In genomic region chr3:183122257-183122932, GRCh38 we compare ENCODE assay signal across 8 cellular contexts. TPM values are rescaled to one million over a fixed set of nuclear protein-coding genes. Genes with fewer than 3 reads are reported as not detected.
DNase-seq lines count a peak whose midpoint lies in the region; ATAC-seq, FAIRE-seq and TF ChIP-seq lines count a peak whose summit lies in the region.

No MANE protein-coding gene starts in this region.

- H3K27me3 ChIP-seq in CD4-positive, alpha-beta T cell (ENCODE audit: control insufficient read depth, insufficient read depth, low read length): no peaks in the 10 kb centered on the region
- H3K27me3 ChIP-seq in GM12878 (replicated peaks in 1 of 2; ENCODE audit: control insufficient read depth in 2 of 2, insufficient read depth in 2 of 2, low read length in 1 of 2) (no peaks in the 10 kb centered on the region), keratinocyte (ENCODE audit: control insufficient read depth, extremely low read depth, insufficient read depth, low read length) (no peaks in the 10 kb centered on the region), transverse colon (peaks cover 7% of the 10 kb centered on the region)

- H3K36me3 Mint-ChIP-seq in CD4-positive, alpha-beta T cell (ENCODE audit: low read depth): no peaks in the 10 kb centered on the region

- DNase-seq in CD4-positive, alpha-beta T cell: no peak
- peak; percentile 67 for DNase-seq in NCI-H2196 (lab: John Stamatoyannopoulos, UW; ENCODE audit: unreplicated experiment)
- no peak for DNase-seq in GM12878 (ENCODE audit: low read depth, low spot score)
- peak; percentile 13 for DNase-seq in keratinocyte (ENCODE audit: low read depth, low spot score)
- no peak for DNase-seq in transverse colon

- SMC1A ChIA-PET in GM12878 (lab: Charles Lee; ENCODE audit: uncharacterized antibody, unreplicated experiment): interaction anchor here (0.7 to 7.3 kb wide), 30 partner anchors 11 to 760 kb away, joined by 3 to 187 read pairs (median 5); partner anchors contain the start of gene LAMP3

- H3K9me3 Mint-ChIP-seq in CD4-positive, alpha-beta T cell: no peaks in the 10 kb centered on the region

- no peak overlapping the region for H3K27ac ChIP-seq in CD4-positive, alpha-beta T cell (ENCODE audit: low read depth, low read length)
- no peak overlapping the region for H3K27ac ChIP-seq in GM12878 (ENCODE audit: control insufficient read depth, insufficient read depth)
- H3K27ac ChIP-seq in keratinocyte (ENCODE audit: control insufficient read depth, insufficient read depth, low read length): no peak overlapping the region
- H3K27ac ChIP-seq in transverse colon: no peak overlapping the region

- no peak overlapping the region for H2AFZ ChIP-seq in GM12878 (ENCODE audit: control insufficient read depth, low read depth, low read length)
- no peak overlapping the region for H2AFZ ChIP-seq in keratinocyte (ENCODE audit: control insufficient read depth, low read length)

- peak; percentile 92 for TF ChIP-seq CTCF in CD4-positive, alpha-beta T cell (IDR thresholded peaks at IDR 0.05)
- peak; percentile 61 to 75 (median 73) for TF ChIP-seq CTCF in GM12878 (IDR thresholded peaks at IDR 0.05 in 2 of 3, conservative IDR thresholded peaks at IDR 0.05 in 1 of 3; ENCODE audit: control insufficient read depth in 2 of 3, extremely low read depth in 1 of 3, insufficient read depth in 1 of 3, low read depth in 3 of 3, low read length in 3 of 3)
- peak in 2 of 3 experiments; percentile 68 to 71 for TF ChIP-seq CTCF in keratinocyte (optimal IDR thresholded peaks at IDR 0.05 in 1 of 3, IDR thresholded peaks at IDR 0.05 in 1 of 3, conservative IDR thresholded peaks at IDR 0.05 in 1 of 3; ENCODE audit: extremely low read depth in 1 of 3, insufficient read depth in 2 of 3, low read length in 3 of 3)
- TF ChIP-seq CTCF in transverse colon (IDR thresholded peaks at IDR 0.05): peak; percentile 83 to 87 (median 84)

- no peak overlapping the region for H3K27ac Mint-ChIP-seq in CD4-positive, alpha-beta T cell

- TF ChIP-seq POLR2A in GM12878 (IDR thresholded peaks at IDR 0.05; ENCODE audit: low read depth, low read length): no peak
- no peak for TF ChIP-seq POLR2A in transverse colon (IDR thresholded peaks at IDR 0.05)

- CTCF ChIA-PET in CD4-positive, alpha-beta T cell (lab: Charles Lee): interaction anchor here (0.8 to 4.7 kb wide), 7 partner anchors 56 to 645 kb away, joined by 3 to 30 read pairs (median 5); no protein-coding TSS in a partner anchor
- CTCF ChIA-PET in GM12878 (lab: Yijun Ruan, JAX): interaction anchor here (0.6 to 8.8 kb wide), 44 partner anchors 9 to 408 kb away, joined by 3 to 229 read pairs (median 4); partner anchors contain the start of gene LAMP3

- POLR2A ChIA-PET in CD4-positive, alpha-beta T cell (lab: Charles Lee): no interaction called here
- POLR2A ChIA-PET in GM12878 (lab: Charles Lee): interaction anchor here (1.0 kb wide), 1 partner anchor 262 kb away, joined by 3 read pairs; no protein-coding TSS in a partner anchor

- RAD21 ChIA-PET in GM12878 (lab: Charles Lee; ENCODE audit: unreplicated experiment): interaction anchor here (0.8 to 5.6 kb wide), 20 partner anchors 9 to 762 kb away, joined by 3 to 136 read pairs (median 4); partner anchors contain the start of genes LAMP3, MCCC1 and PARL

- no peaks in the 10 kb centered on the region for H3K9me3 ChIP-seq in CD4-positive, alpha-beta T cell (ENCODE audit: control insufficient read depth, low read length)
- H3K9me3 ChIP-seq in GM12878 (replicated peaks; ENCODE audit: control insufficient read depth, insufficient read depth, low read length) (no peaks in the 10 kb centered on the region), keratinocyte (ENCODE audit: control insufficient read depth, low read depth, low read length) (no peaks in the 10 kb centered on the region), transverse colon (no peaks in the 10 kb centered on the region)

- H3K9me1 ChIP-seq in keratinocyte (ENCODE audit: control insufficient read depth, extremely low read depth, insufficient read depth, low read length): no peaks in the 10 kb centered on the region

- H4K20me1 ChIP-seq in GM12878 (ENCODE audit: control insufficient read depth, insufficient read depth) (no peaks in the 10 kb centered on the region), keratinocyte (ENCODE audit: control insufficient read depth, extremely low read depth, insufficient read depth, low read length) (no peaks in the 10 kb centered on the region)

- dilution Hi-C loops in keratinocyte (cut with MboI; ENCODE audit: extremely low pct_ligation_motif_present, low sequenced_read_pairs): no loop called here

- H3K4me3 Mint-ChIP-seq in CD4-positive, alpha-beta T cell: no peak overlapping the region

- TF ChIP-seq EP300 in GM12878 (IDR thresholded peaks at IDR 0.05; ENCODE audit: borderline replicate concordance in 1 of 2, control insufficient read depth in 1 of 2, low read depth in 2 of 2, low read length in 2 of 2) (no peak), transverse colon (IDR thresholded peaks at IDR 0.05; ENCODE audit: low read depth) (no peak)

- 8% methylated on average over 2 of the region's 2 CpGs for WGBS in GM12878 (ENCODE audit: insufficient coverage, insufficient replicate concordance, low lambda C conversion rate, missing lambda C conversion rate)
- WGBS in transverse colon (ENCODE audit: low coverage in 1 of 2), 2 donors: 18 to 22% methylated on average over 2 of the region's 2 CpGs

- FAIRE-seq in GM12878 (lab: Jason Lieb, UNC) (peak; percentile 98), keratinocyte (lab: Jason Lieb, UNC) (peak; percentile 32)

- peaks cover 4% of the 10 kb centered on the region for H3K27me3 Mint-ChIP-seq in CD4-positive, alpha-beta T cell

- H3K4me1 ChIP-seq in GM12878 (ENCODE audit: control insufficient read depth, insufficient read depth, low read length) (no peaks in the 10 kb centered on the region), keratinocyte (ENCODE audit: control insufficient read depth, extremely low read depth, insufficient read depth, low read length) (no peaks in the 10 kb centered on the region), transverse colon (peaks cover 0 to 7% (median 0%) of the 10 kb centered on the region in 4 donors)

- no peaks in the 10 kb centered on the region for H3K4me1 Mint-ChIP-seq in CD4-positive, alpha-beta T cell (ENCODE audit: low read depth)

- peak; percentile 73 for ATAC-seq in CD4-positive, alpha-beta T cell (ENCODE audit: poor library complexity)
- ATAC-seq in GM21447 (IDR thresholded peaks at IDR 0.05; ENCODE audit: unreplicated experiment) (peak; percentile 51), GM12878 (peak; percentile 68), HG03571 (IDR thresholded peaks at IDR 0.05; ENCODE audit: unreplicated experiment) (no peak), HG03039 (IDR thresholded peaks at IDR 0.05; ENCODE audit: unreplicated experiment) (no peak)

- intact Hi-C loops in CD4-positive, alpha-beta T cell (cut with DNase I, micrococcal nuclease): loop anchor here (1.0 to 10.0 kb wide), 6 partner anchors 62 to 645 kb away; no protein-coding TSS in a partner anchor
- intact Hi-C loops in GM12878 (cut with micrococcal nuclease; ENCODE audit: unreplicated experiment): loop anchor here (1.0 to 10.0 kb wide), 6 partner anchors 57 to 642 kb away; no protein-coding TSS in a partner anchor
- intact Hi-C loops in transverse colon (cut with DNase I; ENCODE audit: low total_unique reads): loop anchor here (5.0 kb wide), 1 partner anchor 260 kb away; no protein-coding TSS in a partner anchor

- H3K79me2 ChIP-seq in GM12878 (ENCODE audit: control insufficient read depth, insufficient read depth, low read length) (no peaks in the 10 kb centered on the region), keratinocyte (ENCODE audit: control insufficient read depth, insufficient read depth, low read length) (no peaks in the 10 kb centered on the region)

- no peak overlapping the region for H3K9ac ChIP-seq in GM12878 (ENCODE audit: control insufficient read depth, insufficient read depth, low read length)
- H3K9ac ChIP-seq in keratinocyte (ENCODE audit: control insufficient read depth, extremely low read depth, insufficient read depth, low read length): no peak overlapping the region

- TSS peak; percentile 76 for BruUV-seq in GM12878 (replicated peaks; lab: Mats Ljungman, UMichigan)

- in situ Hi-C loops in GM12878 (cut with MboI) (loop anchor here (5.0 kb wide), 1 partner anchor 265 kb away; no protein-coding TSS in a partner anchor), transverse colon (cut with MboI; ENCODE audit: low pct_ligation_motif_present in 1 of 4, low pct_unique_long_range_greater_than_20kb in 1 of 4, low sequenced_read_pairs in 3 of 4) (loop anchor here (5.0 to 10.0 kb wide), 4 partner anchors 62 to 270 kb away; no protein-coding TSS in a partner anchor)

- TF ChIP-seq RAD21 in GM12878 (IDR thresholded peaks at IDR 0.05; ENCODE audit: insufficient read depth, low read depth, low read length): peak; percentile 93

- H3K36me3 ChIP-seq in GM12878 (ENCODE audit: control insufficient read depth in 2 of 2, insufficient read depth in 2 of 2, low read length in 1 of 2): peaks cover 0 to 7% of the 10 kb centered on the region in 2 experiments; a peak in 1 of 4 replicates
- no peaks in the 10 kb centered on the region for H3K36me3 ChIP-seq in keratinocyte (ENCODE audit: control insufficient read depth in 2 of 2, extremely low read depth in 1 of 2, insufficient read depth in 2 of 2, low read length in 2 of 2)
- H3K36me3 ChIP-seq in transverse colon: no peaks in the 10 kb centered on the region

- H3K4me2 ChIP-seq in GM12878 (ENCODE audit: control insufficient read depth, insufficient read depth): no peak overlapping the region
- no peak overlapping the region for H3K4me2 ChIP-seq in keratinocyte (ENCODE audit: control insufficient read depth, extremely low read depth, insufficient read depth, low read depth, low read length)

- H3K4me3 ChIP-seq in GM12878 (no peak overlapping the region), keratinocyte (ENCODE audit: control insufficient read depth in 2 of 3, extremely low read depth in 1 of 3, insufficient read depth in 2 of 3, low read depth in 1 of 3, low read length in 3 of 3) (no peak overlapping the region), transverse colon (no peak overlapping the region)

RNA-seq across cellular contexts. Expression of gene MCCC1, which starts 23.1 kb away (rescaled TPM):
- total RNA-seq in CD4-positive, alpha-beta T cell: 10 to 100 TPM; 16.4 to 16.7 TPM
- 94.9 and 97.3 TPM in 2 replicates for total RNA-seq in GM12878 (2013; cell fraction: nucleolus; rRNA removed)
- 43.9 and 47.7 TPM in 2 replicates for total RNA-seq in GM12878 (2014; rRNA removed)
- total RNA-seq in GM12878 (2014; rRNA removed; fragmentation: Illumina TruSeq; extraction: Trizol): 52.1 and 52.8 TPM in 2 replicates
- 40.0 and 41.9 TPM in 2 replicates for total RNA-seq in GM12878 (2021)
- 32.9 TPM for polyA plus RNA-seq in GM12878 (2011; ENCODE audit: low read depth)
- polyA plus RNA-seq in GM12878 (2011; rRNA removed): 62.6 and 68.3 TPM in 2 replicates
- polyA plus RNA-seq in GM12878 (2011; cell fraction: cytosol; rRNA removed): 42.3 and 43.2 TPM in 2 replicates
- 66.7 and 76.5 TPM in 2 replicates for polyA plus RNA-seq in GM12878 (2011; cell fraction: nucleus; rRNA removed)
- polyA plus RNA-seq in GM12878 (2012): 35.5 and 38.9 TPM in 2 replicates
- 46.3 and 52.3 TPM in 2 replicates for polyA plus RNA-seq in GM12878 (2014; fragmentation: Illumina TruSeq; extraction: Trizol)
- polyA plus RNA-seq in GM12878 (2014; fragmentation: Nextera tagmentation; extraction: Ambion mirVana): 10 to 100 TPM; 35.0 to 38.7 TPM
- polyA plus RNA-seq in GM12878 (2014; rRNA removed): 39.8 and 41.3 TPM in 2 replicates
- 10 to 100 TPM; 61.8 to 71.7 TPM for polyA plus RNA-seq in GM12878 (2016; fragmentation: Nextera tagmentation; extraction: Ambion mirVana)
- polyA minus RNA-seq in GM12878 (2011; rRNA and poly(A)+ RNA removed): 61.5 and 63.8 TPM in 2 replicates
- polyA minus RNA-seq in GM12878 (2011; cell fraction: cytosol; rRNA and poly(A)+ RNA removed): 22.0 and 33.5 TPM in 2 replicates
- 49.7 and 64.7 TPM in 2 replicates for polyA minus RNA-seq in GM12878 (2011; cell fraction: nucleus; rRNA and poly(A)+ RNA removed)
- polyA plus RNA-seq in keratinocyte: 10.1 to 11.7 TPM (median 10.6 TPM) in 3 replicates
- 28.5 TPM for polyA plus RNA-seq in keratinocyte (2011; ENCODE audit: low read depth)
- polyA plus RNA-seq in keratinocyte (2011; cell fraction: cytosol; rRNA removed): 6.5 and 8.6 TPM in 2 replicates
- polyA plus RNA-seq in keratinocyte (2011; cell fraction: nucleus; rRNA removed): 15.6 and 16.1 TPM in 2 replicates
- polyA plus RNA-seq in keratinocyte (2012; ENCODE audit: low replicate concordance): 9.6 and 13.1 TPM in 2 replicates
- polyA minus RNA-seq in keratinocyte: 7.5 to 13.1 TPM (median 11.0 TPM) in 3 replicates
- 7.7 TPM for polyA minus RNA-seq in keratinocyte (2011; cell fraction: cytosol; rRNA and poly(A)+ RNA removed)
- polyA minus RNA-seq in keratinocyte (2011; cell fraction: nucleus; rRNA and poly(A)+ RNA removed): 9.9 and 15.4 TPM in 2 replicates
- total RNA-seq in transverse colon: 10 to 100 TPM in 3 of 4 donors, 1 to 10 TPM in 1; 1.5 to 64.3 (median 19.9) TPM

RNA-seq across cellular contexts. Expression of gene LAMP3, which starts 40.1 kb away (rescaled TPM):
- 1 to 10 TPM; 1.9 to 3.4 TPM for total RNA-seq in CD4-positive, alpha-beta T cell
- total RNA-seq in GM12878 (2013; cell fraction: nucleolus; rRNA removed): 103 and 118 TPM in 2 replicates
- total RNA-seq in GM12878 (2014; rRNA removed) (17.7 and 20.3 TPM in 2 replicates), GM12878 (2014; rRNA removed; fragmentation: Illumina TruSeq; extraction: Trizol) (21.2 TPM in 2 replicates), GM12878 (2021) (18.3 and 18.9 TPM in 2 replicates), transverse colon (1 to 10 TPM in 1 of 4 donors, not detected in 3; 1.1 TPM)
- polyA plus RNA-seq in GM12878 (2011; ENCODE audit: low read depth): 28.4 TPM
- polyA plus RNA-seq in GM12878 (2011; rRNA removed) (49.2 and 63.4 TPM in 2 replicates), GM12878 (2014; fragmentation: Illumina TruSeq; extraction: Trizol) (32.9 and 35.8 TPM in 2 replicates), GM12878 (2014; fragmentation: Nextera tagmentation; extraction: Ambion mirVana) (10 to 100 TPM in 1 of 2 experiments, 1 to 10 TPM in 1; 9.4 to 23.5 TPM), GM12878 (2014; rRNA removed) (13.1 and 16.3 TPM in 2 replicates), GM12878 (2016; fragmentation: Nextera tagmentation; extraction: Ambion mirVana) (10 to 100 TPM; 24.0 to 24.2 TPM), keratinocyte (1.1 to 3.2 TPM (median 2.1 TPM) in 3 replicates)
- polyA plus RNA-seq in GM12878 (2011; cell fraction: cytosol; rRNA removed): 36.9 and 38.4 TPM in 2 replicates
- 27.5 and 31.6 TPM in 2 replicates for polyA plus RNA-seq in GM12878 (2011; cell fraction: nucleus; rRNA removed)
- 40.3 and 54.6 TPM in 2 replicates for polyA plus RNA-seq in GM12878 (2012)
- polyA minus RNA-seq in GM12878 (2011; rRNA and poly(A)+ RNA removed): 30.1 and 32.0 TPM in 2 replicates
- polyA minus RNA-seq in GM12878 (2011; cell fraction: cytosol; rRNA and poly(A)+ RNA removed): 16.3 and 19.1 TPM in 2 replicates
- polyA minus RNA-seq in GM12878 (2011; cell fraction: nucleus; rRNA and poly(A)+ RNA removed): 6.9 and 11.8 TPM in 2 replicates
- 1.5 TPM for polyA plus RNA-seq in keratinocyte (2011; ENCODE audit: low read depth)
- 0.71 and 1.4 TPM in 2 replicates for polyA plus RNA-seq in keratinocyte (2011; cell fraction: cytosol; rRNA removed)
- polyA plus RNA-seq in keratinocyte (2011; cell fraction: nucleus; rRNA removed): 2.6 and 2.7 TPM in 2 replicates
- polyA plus RNA-seq in keratinocyte (2012; ENCODE audit: low replicate concordance): 1.9 and 2.3 TPM in 2 replicates
- 0.92 to 1.3 TPM (median 1.3 TPM) in 3 replicates for polyA minus RNA-seq in keratinocyte
- polyA minus RNA-seq in keratinocyte (2011; cell fraction: cytosol; rRNA and poly(A)+ RNA removed): 0.58 TPM
- 0.84 and 1.2 TPM in 2 replicates for polyA minus RNA-seq in keratinocyte (2011; cell fraction: nucleus; rRNA and poly(A)+ RNA removed)

Comparison
In these comparisons a context has a peak if more than half of its experiments do, and no peak if none do; other contexts are left out.
1. ATAC-seq: peak in CD4-positive, alpha-beta T cell (single experiment), GM21447 (single experiment) and GM12878 (single experiment); none in HG03571 (single experiment) and HG03039 (single experiment).
2. DNase-seq: peak in NCI-H2196 (single experiment) and keratinocyte (single experiment); none in CD4-positive, alpha-beta T cell (0 of 10), GM12878 (single experiment) and transverse colon (single experiment).
3. RNA of gene LAMP3, which starts 40.1 kb away (total RNA-seq): 17.7 to 118 TPM in GM12878; 1.9 to 3.4 TPM in CD4-positive, alpha-beta T cell and 1.1 TPM in transverse colon; every median in the first group is over 4 times any median in the second.
4. Peak in every context shown above with its lines, with median percentiles within 50 percentile points of each other: CTCF ChIP-seq.